Comparison of ENCODE assay signal across 28 cellular contexts in the genomic region with DNA sequence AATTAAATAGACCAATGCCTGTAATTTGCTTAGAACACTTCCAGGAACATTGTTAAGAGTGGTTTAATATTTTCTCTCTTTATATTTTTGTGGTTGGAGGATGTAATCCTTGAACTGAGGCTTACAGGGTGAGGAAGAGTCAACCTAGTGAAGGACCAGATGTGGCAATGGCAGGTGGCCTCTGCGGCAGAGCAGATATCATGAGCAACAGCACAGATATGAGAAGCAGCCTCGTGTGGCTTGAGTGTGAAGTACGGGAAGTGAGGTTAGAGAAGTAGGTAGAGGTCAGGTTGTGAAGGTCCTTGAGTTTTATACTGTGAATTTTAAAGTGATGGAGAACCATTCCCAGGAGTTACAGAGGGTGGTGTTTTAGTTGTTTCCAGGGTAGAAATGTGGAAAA.
"Had no signal": no experiment of that assay in that cellular context is flagged by ENCODE, and none has a peak within 500 bp of the region (broad histone marks: within the 10 kb centered on the region; RNA-seq: fewer than 3 reads in every experiment).

No MANE protein-coding gene starts in this region.

- H3K36me3 Mint-ChIP-seq: neural progenitor cell; stimulated activated memory B cell treated with anti-CD40 and anti-IgM and Interleukin-4, amounts not matched to agents 10 μg/mL and 1 μg/mL and 100 μg/mL, for 72 hours had no signal

- H3K4me1 Mint-ChIP-seq: nephron; neural progenitor cell; stimulated activated memory B cell treated with anti-CD40 and anti-IgM and Interleukin-4, amounts not matched to agents 10 μg/mL and 1 μg/mL and 100 μg/mL, for 72 hours; stimulated activated naive CD8-positive, alpha-beta T cell treated with anti-CD3 and anti-CD28 coated beads, Interleukin-15, amount 100 ng/mL, for 72 hours had no signal

- H3K4me3 ChIP-seq: neural progenitor cell, ovary, psoas muscle, right lobe of liver, sigmoid colon, thoracic aorta, thyroid gland, tibial nerve, upper lobe of left lung, vagina had no signal

- H3K27ac Mint-ChIP-seq: nephron; neural progenitor cell; progenitor cell of endocrine pancreas; stimulated activated memory B cell treated with anti-CD40 and anti-IgM and Interleukin-4, amounts not matched to agents 10 μg/mL and 1 μg/mL and 100 μg/mL, for 72 hours; stimulated activated naive CD8-positive, alpha-beta T cell treated with anti-CD3 and anti-CD28 coated beads, Interleukin-15, amount 100 ng/mL, for 72 hours had no signal

- H3K27me3 ChIP-seq: neural progenitor cell, ovary, right lobe of liver, sigmoid colon, thyroid gland, tibial nerve, upper lobe of left lung, vagina had no signal

- H3K27ac ChIP-seq: neural progenitor cell, ovary, parathyroid adenoma, psoas muscle, right lobe of liver, sigmoid colon, thoracic aorta, thyroid gland, tibial nerve, upper lobe of left lung, vagina had no signal

- H3K9me3 ChIP-seq: psoas muscle, right lobe of liver, thyroid gland, vagina had no signal

- H3K36me3 ChIP-seq: neural progenitor cell, ovary, right lobe of liver, sigmoid colon, thoracic aorta, thyroid gland, tibial nerve, upper lobe of left lung, vagina had no signal

- H3K9me3 Mint-ChIP-seq: neural progenitor cell had no signal

- ATAC-seq: naive thymus-derived CD8-positive, alpha-beta T cell; psoas muscle; right cardiac atrium; right lobe of liver; stimulated activated memory B cell treated with anti-CD40 and anti-IgM and Interleukin-4, amounts not matched to agents 10 μg/mL and 1 μg/mL and 100 μg/mL, for 72 hours; stimulated activated naive CD8-positive, alpha-beta T cell treated with anti-CD3 and anti-CD28 coated beads, Interleukin-15, amount 100 ng/mL, for 72 hours; stimulated activated naive CD8-positive, alpha-beta T cell treated with anti-CD3 and anti-CD28 coated beads, Interleukin-15, Interleukin-2, amounts not matched to agents 100 U/mL and 50 U/mL, for 24 hours had no signal

- DNase-seq: naive thymus-derived CD8-positive, alpha-beta T cell; occipital lobe; ovary; posterior cingulate gyrus; psoas muscle; right cardiac atrium; right lobe of liver; sigmoid colon; small intestine; stimulated activated CD4-positive, alpha-beta T cell treated with anti-CD3 and anti-CD28 coated beads, Interleukin-15, amount 100 ng/mL, for 24 hours; stimulated activated CD4-positive, alpha-beta T cell treated with anti-CD3 and anti-CD28 coated beads, Interleukin-2, amount 100 ng/mL, for 24 hours; stimulated activated CD4-positive, alpha-beta T cell treated with anti-CD3 and anti-CD28 coated beads, Interleukin-2, amount 100 ng/mL, for 48 hours; stimulated activated CD4-positive, alpha-beta T cell treated with anti-CD3 and anti-CD28 coated beads, Interleukin-4, amount 100 ng/mL, for 24 hours; stimulated activated naive CD4-positive, alpha-beta T cell; stimulated activated naive CD8-positive, alpha-beta T cell treated with anti-CD3 and anti-CD28 coated beads, Interleukin-15, amount 100 ng/mL, for 72 hours; stimulated activated naive CD8-positive, alpha-beta T cell treated with anti-CD3 and anti-CD28 coated beads, Interleukin-15, Interleukin-2, amounts not matched to agents 100 U/mL and 50 U/mL, for 24 hours; substantia nigra; thyroid gland; trophoblast cell; upper lobe of left lung had no signal

- H3K4me1 ChIP-seq: neural progenitor cell, parathyroid adenoma, psoas muscle, right lobe of liver, sigmoid colon, thyroid gland, tibial nerve, upper lobe of left lung, vagina had no signal

- H3K27me3 Mint-ChIP-seq: naive thymus-derived CD8-positive, alpha-beta T cell; progenitor cell of endocrine pancreas; stimulated activated memory B cell treated with anti-CD40 and anti-IgM and Interleukin-4, amounts not matched to agents 10 μg/mL and 1 μg/mL and 100 μg/mL, for 72 hours; stimulated activated naive CD8-positive, alpha-beta T cell treated with anti-CD3 and anti-CD28 coated beads, Interleukin-15, amount 100 ng/mL, for 72 hours had no signal

- H3K4me3 Mint-ChIP-seq: nephron; neural progenitor cell; stimulated activated memory B cell treated with anti-CD40 and anti-IgM and Interleukin-4, amounts not matched to agents 10 μg/mL and 1 μg/mL and 100 μg/mL, for 72 hours; stimulated activated naive CD8-positive, alpha-beta T cell treated with anti-CD3 and anti-CD28 coated beads, Interleukin-15, amount 100 ng/mL, for 72 hours had no signal
